In the genomic region with DNA sequence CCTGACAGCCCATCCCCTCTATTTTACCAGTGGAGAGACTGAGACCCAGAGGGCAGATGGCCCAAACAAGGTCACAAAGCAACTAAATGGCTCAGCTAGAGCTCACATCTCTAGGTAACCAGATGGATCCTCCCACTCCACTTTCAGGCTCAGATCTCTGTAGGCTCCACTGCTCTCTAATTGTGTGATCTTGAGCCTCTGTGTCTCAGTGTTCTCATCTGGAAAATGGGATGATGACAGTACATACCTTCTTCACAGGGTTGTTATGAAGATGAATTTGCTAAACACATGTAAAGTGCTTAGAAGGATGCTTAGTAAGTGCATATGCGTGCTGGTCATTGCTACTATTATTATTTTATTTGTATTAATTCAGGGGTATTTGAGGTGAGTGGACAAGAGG, we compare ENCODE assay signal across 20 cellular contexts. TPM values are rescaled to one million over a fixed set of nuclear protein-coding genes. Genes with fewer than 3 reads are reported as not detected.
DNase-seq lines count a peak whose midpoint lies in the region; ATAC-seq, FAIRE-seq and TF ChIP-seq lines count a peak whose summit lies in the region.
"Had no signal": no experiment of that assay in that cellular context is flagged by ENCODE, and none has a peak within 500 bp of the region (broad histone marks: within the 10 kb centered on the region; RNA-seq: fewer than 3 reads in every experiment).

No MANE protein-coding gene starts in this region.

- no peak for TF ChIP-seq RAD21 in HepG2 (CRISPR knock-in tag; IDR thresholded peaks at IDR 0.05)

- H2AFZ ChIP-seq in HepG2 (ENCODE audit: low read length) (no peak overlapping the region), neural progenitor cell (replicated peaks) (no peak overlapping the region)

- no peak for TF ChIP-seq POLR2A in HepG2 (IDR thresholded peaks at IDR 0.05; ENCODE audit: insufficient read depth in 1 of 2, low read depth in 2 of 2, low read length in 2 of 2)
- TF ChIP-seq POLR2A in right lobe of liver (IDR thresholded peaks at IDR 0.05), result no peak
- no peak for TF ChIP-seq POLR2A in GM12891 (IDR thresholded peaks at IDR 0.05; ENCODE audit: low read depth, low read length)

- H3K4me3 ChIP-seq in HepG2 (replicated peaks in 1 of 3; ENCODE audit: insufficient read depth in 1 of 3, low read depth in 2 of 3, low read length in 3 of 3) (no peak overlapping the region), right lobe of liver (no peak overlapping the region), neural progenitor cell (no peak overlapping the region)
- H3K4me3 ChIP-seq: GM12878, HAP-1 had no signal

- peaks cover 18% of the 10 kb centered on the region for H3K4me1 Mint-ChIP-seq in neural progenitor cell
- no peaks in the 10 kb centered on the region for H3K4me1 Mint-ChIP-seq in MCF 10A (ENCODE audit: insufficient read depth, unreplicated experiment)

- H3K9me3 Mint-ChIP-seq in neural progenitor cell, result no peaks in the 10 kb centered on the region
- H3K9me3 Mint-ChIP-seq in MCF 10A (ENCODE audit: unreplicated experiment), result no peaks in the 10 kb centered on the region
- H3K9me3 Mint-ChIP-seq: CD8-positive, alpha-beta T cell had no signal

- BruUV-seq in HepG2 (replicated peaks; lab: Mats Ljungman, UMichigan) (no TSS peak), MCF 10A (replicated peaks; lab: Mats Ljungman, UMichigan) (no TSS peak)

- H3K4me1 ChIP-seq in HepG2 (ENCODE audit: insufficient read depth, low read length) (no peaks in the 10 kb centered on the region), right lobe of liver (peaks cover 0 to 6% (median 0%) of the 10 kb centered on the region in 4 donors), neural progenitor cell (peaks cover 4% of the 10 kb centered on the region)
- H3K4me1 ChIP-seq: HAP-1 had no signal

- H3K27ac Mint-ChIP-seq in neural progenitor cell, result peak overlapping the region; percentile 69
- H3K27ac Mint-ChIP-seq in MCF 10A (ENCODE audit: low read depth, unreplicated experiment), result no peak overlapping the region
- H3K27ac Mint-ChIP-seq: CD8-positive, alpha-beta T cell had no signal

- H3K36me3 Mint-ChIP-seq in neural progenitor cell (no peaks in the 10 kb centered on the region), MCF 10A (ENCODE audit: insufficient read depth, unreplicated experiment) (no peaks in the 10 kb centered on the region)
- H3K36me3 Mint-ChIP-seq: CD8-positive, alpha-beta T cell had no signal

- ATAC-seq in HepG2 (no peak), right lobe of liver (no peak), HG02642 (IDR thresholded peaks at IDR 0.05; ENCODE audit: poor library complexity, unreplicated experiment) (no peak)
- ATAC-seq: CD8-positive, alpha-beta T cell; GM12878 had no signal

- H3F3A ChIP-seq in neural progenitor cell (ENCODE audit: low read depth), result no peaks in the 10 kb centered on the region

- no peak overlapping the region for H3K4me2 ChIP-seq in HepG2 (ENCODE audit: low read depth, low read length)
- H3K4me2 ChIP-seq in neural progenitor cell, result no peak overlapping the region

- H3K79me2 ChIP-seq in HepG2 (ENCODE audit: insufficient read depth, low read length) (no peaks in the 10 kb centered on the region), neural progenitor cell (ENCODE audit: low read depth) (no peaks in the 10 kb centered on the region)

- 0% methylated on average over 1 of the region's 1 CpG for WGBS in HepG2 (ENCODE audit: low lambda C conversion rate)
- 86% methylated on average over 1 of the region's 1 CpG for WGBS in right lobe of liver (ENCODE audit: insufficient coverage, low coverage, low lambda C conversion rate, missing lambda C conversion rate)

- H3K27ac ChIP-seq in HepG2 (ENCODE audit: extremely low read length, insufficient read depth, low read length), result no peak overlapping the region
- no peak overlapping the region for H3K27ac ChIP-seq in right lobe of liver
- no peak overlapping the region for H3K27ac ChIP-seq in neural progenitor cell
- H3K27ac ChIP-seq: C4-2B had no signal

- no peaks in the 10 kb centered on the region for H3K36me3 ChIP-seq in HepG2 (replicated peaks in 1 of 2; ENCODE audit: control insufficient read depth in 1 of 2, insufficient read depth in 2 of 2, low read length in 2 of 2)
- H3K36me3 ChIP-seq in right lobe of liver, result no peaks in the 10 kb centered on the region
- no peaks in the 10 kb centered on the region for H3K36me3 ChIP-seq in neural progenitor cell
- H3K36me3 ChIP-seq: HAP-1 had no signal

- TF ChIP-seq EP300 in HepG2 (IDR thresholded peaks at IDR 0.05; ENCODE audit: low read depth in 2 of 2, low read length in 2 of 2), result no peak
- no peak for TF ChIP-seq EP300 in HepG2 (CRISPR knock-in tag; IDR thresholded peaks at IDR 0.05; ENCODE audit: borderline replicate concordance)

- H3K9ac ChIP-seq in HepG2 (ENCODE audit: insufficient read depth, low read depth, low read length), result no peak overlapping the region
- H3K9ac ChIP-seq in neural progenitor cell, result no peak overlapping the region

- intact Hi-C loops in HepG2 (cut with micrococcal nuclease; ENCODE audit: unreplicated experiment) (no loop called here), right lobe of liver (cut with DNase I) (no loop called here), MCF 10A (cut with micrococcal nuclease) (no loop called here)

- H3K9me3 ChIP-seq in HepG2 (ENCODE audit: low read length) (no peaks in the 10 kb centered on the region), right lobe of liver (no peaks in the 10 kb centered on the region), neural progenitor cell (ENCODE audit: low read depth) (no peaks in the 10 kb centered on the region)
- H3K9me3 ChIP-seq: HAP-1 had no signal

- H4K20me1 ChIP-seq in HepG2 (ENCODE audit: insufficient read depth, low read length) (no peaks in the 10 kb centered on the region), neural progenitor cell (ENCODE audit: low read depth) (no peaks in the 10 kb centered on the region)

- POLR2A ChIA-PET in HepG2 (lab: Yijun Ruan, JAX) (no interaction called here), MCF 10A (lab: Yijun Ruan, JAX) (no interaction called here)

- H3K4me3 Mint-ChIP-seq in neural progenitor cell (no peak overlapping the region), MCF 10A (ENCODE audit: unreplicated experiment) (no peak overlapping the region)
- H3K4me3 Mint-ChIP-seq: CD8-positive, alpha-beta T cell had no signal

- H3K27me3 ChIP-seq in HepG2 (ENCODE audit: control insufficient read depth in 1 of 2, insufficient read depth in 2 of 2, low read length in 2 of 2), result peaks cover 23 to 85% of the 10 kb centered on the region in 2 experiments
- H3K27me3 ChIP-seq in right lobe of liver, result no peaks in the 10 kb centered on the region
- H3K27me3 ChIP-seq in neural progenitor cell, result no peaks in the 10 kb centered on the region

- H3K27me3 Mint-ChIP-seq in neural progenitor cell (ENCODE audit: insufficient read depth, low read depth) (peaks cover 12% of the 10 kb centered on the region), MCF 10A (ENCODE audit: insufficient read depth, unreplicated experiment) (no peaks in the 10 kb centered on the region)

- no peak for FAIRE-seq in HepG2 (lab: Jason Lieb, UNC)
- peak; percentile 33 for FAIRE-seq in GM12891 (lab: Jason Lieb, UNC)
- FAIRE-seq: GM12878, GM19239 had no signal

- no peak for DNase-seq in HepG2 (ENCODE audit: low spot score)
- DNase-seq in right lobe of liver, result no peak
- no peak for DNase-seq in GM12891 (ENCODE audit: insufficient read length, low spot score)
- no peak for DNase-seq in neural progenitor cell (ENCODE audit: low spot score)
- no peak for DNase-seq in MCF 10A (ENCODE audit: unreplicated experiment)
- DNase-seq in GM03348 (ENCODE audit: low spot score), result no peak
- DNase-seq: 8988T; Calu3; CD8-positive, alpha-beta T cell; DMS79 treated with DMSO at 0.1 percent for 48 hours; GF-D8 had no signal

- TF ChIP-seq CTCF in HepG2 (CRISPR knock-in tag; IDR thresholded peaks at IDR 0.05), result no peak
- TF ChIP-seq CTCF in right lobe of liver (IDR thresholded peaks at IDR 0.05), result no peak
- no peak for TF ChIP-seq CTCF in neural progenitor cell (IDR thresholded peaks at IDR 0.05)
- TF ChIP-seq CTCF in MCF 10A (IDR thresholded peaks at IDR 0.05; ENCODE audit: unreplicated experiment), result no peak

- CTCF ChIA-PET in HepG2 (lab: Yijun Ruan, JAX; ENCODE audit: low intra/inter-chr PET ratio, low total read pairs), result no interaction called here
- CTCF ChIA-PET in MCF 10A (lab: Yijun Ruan, JAX), result interaction anchor here (0.5 to 1.1 kb wide), 2 partner anchors 11 to 14 kb away, joined by 3 to 4 read pairs; no protein-coding TSS in a partner anchor

- in situ Hi-C loops in HepG2 (cut with HindIII; ENCODE audit: extremely low pct_ligation_motif_present, low pct_unique_long_range_greater_than_20kb), result no loop called here

RNA-seq across cellular contexts. Expression of gene RAB44, which starts 40.5 kb away (rescaled TPM):
- not detected in 2 replicates for total RNA-seq in HepG2 (2016; rRNA removed; fragmentation: Illumina TruSeq; extraction: Trizol)
- total RNA-seq in HepG2 (2016; cell fraction: cytosol; rRNA removed; fragmentation: Illumina TruSeq; extraction: Trizol; ENCODE audit: low read depth), result not detected in 2 replicates
- total RNA-seq in HepG2 (2016; cell fraction: insoluble cytoplasmic fraction; rRNA removed; fragmentation: Illumina TruSeq; extraction: Trizol), result not detected in 2 replicates
- not detected in 2 replicates for total RNA-seq in HepG2 (2016; cell fraction: membrane; rRNA removed; fragmentation: Illumina TruSeq; extraction: Trizol)
- total RNA-seq in HepG2 (2016; cell fraction: nucleus; rRNA removed; fragmentation: Illumina TruSeq; extraction: Trizol), result not detected in 2 replicates
- polyA plus RNA-seq in HepG2 (2011; rRNA removed), result not detected in 2 replicates
- polyA plus RNA-seq in HepG2 (2011; cell fraction: cytosol; rRNA removed), result not detected in 2 replicates
- 0.09 TPM in 1 of 2 replicates, not detected in the other for polyA plus RNA-seq in HepG2 (2011; cell fraction: nucleus; rRNA removed)
- polyA plus RNA-seq in HepG2 (2012), result not detected in 2 replicates
- not detected in 2 replicates for polyA plus RNA-seq in HepG2 (2016; cell fraction: cytosol; fragmentation: Illumina TruSeq; extraction: Trizol; ENCODE audit: low read depth)
- polyA plus RNA-seq in HepG2 (2016; cell fraction: insoluble cytoplasmic fraction; fragmentation: Illumina TruSeq; extraction: Trizol; ENCODE audit: low read depth), result not detected in 2 replicates
- polyA plus RNA-seq in HepG2 (2016; cell fraction: membrane; fragmentation: Illumina TruSeq; extraction: Trizol; ENCODE audit: low read depth), result not detected in 2 replicates
- polyA plus RNA-seq in HepG2 (2016; cell fraction: nucleus; fragmentation: Illumina TruSeq; extraction: Trizol; ENCODE audit: insufficient read depth, low read depth), result 0.13 TPM in 1 of 2 replicates, not detected in the other
- 0.02 TPM in 1 of 2 replicates, not detected in the other for polyA minus RNA-seq in HepG2 (2011; rRNA and poly(A)+ RNA removed; ENCODE audit: low replicate concordance)
- not detected in 2 replicates for polyA minus RNA-seq in HepG2 (2011; cell fraction: cytosol; rRNA and poly(A)+ RNA removed)
- 0.13 TPM in 1 of 2 replicates, not detected in the other for polyA minus RNA-seq in HepG2 (2011; cell fraction: nucleus; rRNA and poly(A)+ RNA removed)
- total RNA-seq in right lobe of liver, result under 1 TPM in 3 of 6 experiments, not detected in 3; 0.05 to 0.07 (median 0.07) TPM
- 0.10 TPM for polyA plus RNA-seq in GM12891 (2012; ENCODE audit: low read depth, missing spikeins)
- 0.03 TPM in 1 of 2 replicates, not detected in the other for total RNA-seq in neural progenitor cell (ENCODE audit: low replicate concordance)
- 0.09 TPM in 1 of 2 replicates, not detected in the other for total RNA-seq in MCF 10A (2022)
- total RNA-seq: A673, Calu3, H4, HT-29 had no signal
- polyA plus RNA-seq: AG04450 had no signal

RNA-seq across cellular contexts. Expression of gene CDKN1A, which starts 59.6 kb away (rescaled TPM):
- total RNA-seq in HepG2 (2016; rRNA removed; fragmentation: Illumina TruSeq; extraction: Trizol), result 56.0 and 60.7 TPM in 2 replicates
- 14.1 and 14.6 TPM in 2 replicates for total RNA-seq in HepG2 (2016; cell fraction: cytosol; rRNA removed; fragmentation: Illumina TruSeq; extraction: Trizol; ENCODE audit: low read depth)
- 60.2 and 60.7 TPM in 2 replicates for total RNA-seq in HepG2 (2016; cell fraction: insoluble cytoplasmic fraction; rRNA removed; fragmentation: Illumina TruSeq; extraction: Trizol)
- 35.8 and 37.2 TPM in 2 replicates for total RNA-seq in HepG2 (2016; cell fraction: membrane; rRNA removed; fragmentation: Illumina TruSeq; extraction: Trizol)
- total RNA-seq in HepG2 (2016; cell fraction: nucleus; rRNA removed; fragmentation: Illumina TruSeq; extraction: Trizol), result 39.4 and 41.1 TPM in 2 replicates
- polyA plus RNA-seq in HepG2 (2011; rRNA removed), result 92.1 and 131 TPM in 2 replicates
- 101 and 109 TPM in 2 replicates for polyA plus RNA-seq in HepG2 (2011; cell fraction: cytosol; rRNA removed)
- polyA plus RNA-seq in HepG2 (2011; cell fraction: nucleus; rRNA removed), result 99.7 and 130 TPM in 2 replicates
- 25.4 and 74.5 TPM in 2 replicates for polyA plus RNA-seq in HepG2 (2012)
- 11.7 and 12.8 TPM in 2 replicates for polyA plus RNA-seq in HepG2 (2016; cell fraction: cytosol; fragmentation: Illumina TruSeq; extraction: Trizol; ENCODE audit: low read depth)
- 67.9 and 74.3 TPM in 2 replicates for polyA plus RNA-seq in HepG2 (2016; cell fraction: insoluble cytoplasmic fraction; fragmentation: Illumina TruSeq; extraction: Trizol; ENCODE audit: low read depth)
- 27.1 and 27.5 TPM in 2 replicates for polyA plus RNA-seq in HepG2 (2016; cell fraction: membrane; fragmentation: Illumina TruSeq; extraction: Trizol; ENCODE audit: low read depth)
- polyA plus RNA-seq in HepG2 (2016; cell fraction: nucleus; fragmentation: Illumina TruSeq; extraction: Trizol; ENCODE audit: insufficient read depth, low read depth), result 70.1 and 78.2 TPM in 2 replicates
- polyA minus RNA-seq in HepG2 (2011; rRNA and poly(A)+ RNA removed; ENCODE audit: low replicate concordance), result 52.9 and 74.7 TPM in 2 replicates
- polyA minus RNA-seq in HepG2 (2011; cell fraction: cytosol; rRNA and poly(A)+ RNA removed), result 33.1 and 37.9 TPM in 2 replicates
- polyA minus RNA-seq in HepG2 (2011; cell fraction: nucleus; rRNA and poly(A)+ RNA removed), result 23.8 and 39.9 TPM in 2 replicates
- 100 to 1,000 TPM in 1 of 6 experiments, 10 to 100 TPM in 5; 20.0 to 124 (median 58.6) TPM for total RNA-seq in right lobe of liver
- polyA plus RNA-seq in GM12891 (2012; ENCODE audit: low read depth, missing spikeins), result 206 TPM
- total RNA-seq in neural progenitor cell (ENCODE audit: low replicate concordance), result 7.0 and 14.1 TPM in 2 replicates
- total RNA-seq in MCF 10A (2022), result 407 and 489 TPM in 2 replicates
